ENCODE assay signal across 18 cellular contexts in genomic region chr16:50765246-50765645, GRCh38.
"Had no signal": no experiment of that assay in that cellular context is flagged by ENCODE, and none has a peak within 500 bp of the region (broad histone marks: within the 10 kb centered on the region; RNA-seq: fewer than 3 reads in every experiment).

No MANE protein-coding gene starts in this region.

- H3K27me3 Mint-ChIP-seq: stimulated activated memory B cell treated with anti-CD40 and anti-IgM and Interleukin-4, amounts not matched to agents 10 μg/mL and 1 μg/mL and 100 μg/mL, for 72 hours had no signal

- H3K4me3 ChIP-seq: left lung, suprapubic skin had no signal

- ATAC-seq: left lung; stimulated activated memory B cell treated with anti-CD40 and anti-IgM and Interleukin-4, amounts not matched to agents 10 μg/mL and 1 μg/mL and 100 μg/mL, for 72 hours; WTC11 had no signal

- H3K4me3 Mint-ChIP-seq: stimulated activated memory B cell treated with anti-CD40 and anti-IgM and Interleukin-4, amounts not matched to agents 10 μg/mL and 1 μg/mL and 100 μg/mL, for 72 hours; WTC11 had no signal

- DNase-seq: activated CD8-positive, alpha-beta memory T cell treated with anti-CD3 and anti-CD28 coated beads, Interleukin-2, amount 50 U/mL, for 48 hours; activated gamma-delta T cell; amniotic stem cell; effector CD4-positive, alpha-beta T cell; foreskin fibroblast; glutamatergic neuron; hypothalamus; kidney; left lung; mammary epithelial cell; stimulated activated CD4-positive, alpha-beta T cell treated with anti-CD3 and anti-CD28 coated beads, Interleukin-2, amount 100 ng/mL, for 24 hours; trophoblast cell had no signal

- H3K27ac ChIP-seq: left lung, neutrophil, parathyroid adenoma, RWPE1, suprapubic skin had no signal

- H3K27ac Mint-ChIP-seq: stimulated activated memory B cell treated with anti-CD40 and anti-IgM and Interleukin-4, amounts not matched to agents 10 μg/mL and 1 μg/mL and 100 μg/mL, for 72 hours; WTC11 had no signal
